ENCODE assay signal across 26 cellular contexts in genomic region chr6:110250838-110251237, GRCh38.
"Had no signal": no experiment of that assay in that cellular context is flagged by ENCODE, and none has a peak within 500 bp of the region (broad histone marks: within the 10 kb centered on the region; RNA-seq: fewer than 3 reads in every experiment).

No MANE protein-coding gene starts in this region.

- H3K36me3 ChIP-seq: breast epithelium, esophagus squamous epithelium, left lung, lower lobe of right lung had no signal

- H3K9me3 ChIP-seq: breast epithelium, esophagus squamous epithelium, left lung, lower lobe of right lung, thoracic aorta had no signal

- H3K27ac Mint-ChIP-seq: activated CD4-positive, alpha-beta T cell treated with anti-CD3 and anti-CD28 coated beads, Interleukin-2, amount 10 ng/mL, durations not matched to agents 7 days and 5 days; activated CD8-positive, alpha-beta memory T cell treated with anti-CD3 and anti-CD28 coated beads, Interleukin-2, amount 10 ng/mL, durations not matched to agents 7 days and 5 days; activated CD8-positive, alpha-beta T cell treated with anti-CD3 and anti-CD28 coated beads for 36 hours; activated naive CD4-positive, alpha-beta T cell treated with anti-CD3 and anti-CD28 coated beads, Interleukin-2, amount 50 U/mL, for 72 hours; activated T-helper 2 cell treated with anti-CD3 and anti-CD28 coated beads, Interferon-gamma antibody, Interleukin-2, Interleukin-4, amounts not matched to agents 10 μg/mL and 5 μg/mL and 100 μg/mL, durations not matched to agents 14 hours and 24 hours and 36 hours; immature natural killer cell; natural killer cell; stimulated activated naive CD8-positive, alpha-beta T cell treated with anti-CD3 and anti-CD28 coated beads, Interleukin-15, Interleukin-2, amounts not matched to agents 100 ng/mL and 50 ng/mL, for 24 hours; T-helper 17 cell had no signal

- H3K4me3 ChIP-seq: breast epithelium, esophagus squamous epithelium, left lung, lower lobe of right lung, thoracic aorta had no signal

- H3K4me1 ChIP-seq: breast epithelium, esophagus squamous epithelium, left lung, lower lobe of right lung had no signal

- H3K36me3 Mint-ChIP-seq: activated CD8-positive, alpha-beta memory T cell treated with anti-CD3 and anti-CD28 coated beads, Interleukin-2, amount 10 ng/mL, durations not matched to agents 7 days and 5 days; natural killer cell had no signal

- H3K27me3 Mint-ChIP-seq: activated CD8-positive, alpha-beta memory T cell treated with anti-CD3 and anti-CD28 coated beads, Interleukin-2, amount 10 ng/mL, durations not matched to agents 7 days and 5 days; activated CD8-positive, alpha-beta T cell treated with anti-CD3 and anti-CD28 coated beads for 36 hours; stimulated activated naive CD8-positive, alpha-beta T cell treated with anti-CD3 and anti-CD28 coated beads, Interleukin-15, Interleukin-2, amounts not matched to agents 100 ng/mL and 50 ng/mL, for 24 hours; T-helper 17 cell had no signal

- H3K4me1 Mint-ChIP-seq: activated CD4-positive, alpha-beta T cell treated with anti-CD3 and anti-CD28 coated beads, Interleukin-2, amount 10 ng/mL, durations not matched to agents 7 days and 5 days; activated CD8-positive, alpha-beta memory T cell treated with anti-CD3 and anti-CD28 coated beads, Interleukin-2, amount 10 ng/mL, durations not matched to agents 7 days and 5 days; immature natural killer cell; natural killer cell; T-helper 17 cell had no signal

- H3K27ac ChIP-seq: breast epithelium, esophagus squamous epithelium, left lung, lower lobe of right lung, thoracic aorta had no signal

- H3K4me3 Mint-ChIP-seq: activated CD4-positive, alpha-beta T cell treated with anti-CD3 and anti-CD28 coated beads, Interleukin-2, amount 10 ng/mL, durations not matched to agents 7 days and 5 days; activated CD8-positive, alpha-beta memory T cell treated with anti-CD3 and anti-CD28 coated beads, Interleukin-2, amount 10 ng/mL, durations not matched to agents 7 days and 5 days; activated CD8-positive, alpha-beta T cell treated with anti-CD3 and anti-CD28 coated beads for 36 hours; immature natural killer cell; natural killer cell; stimulated activated naive CD8-positive, alpha-beta T cell treated with anti-CD3 and anti-CD28 coated beads, Interleukin-15, Interleukin-2, amounts not matched to agents 100 ng/mL and 50 ng/mL, for 24 hours; T-helper 17 cell had no signal

- DNase-seq: activated CD4-positive, alpha-beta T cell treated with anti-CD3 and anti-CD28 coated beads for 1 hour; activated CD4-positive, alpha-beta T cell treated with anti-CD3 and anti-CD28 coated beads, Interleukin-2, amount 10 ng/mL, durations not matched to agents 7 days and 5 days; activated CD8-positive, alpha-beta memory T cell treated with anti-CD3 and anti-CD28 coated beads, Interleukin-2, amount 10 ng/mL, durations not matched to agents 7 days and 5 days; activated CD8-positive, alpha-beta T cell treated with anti-CD3 and anti-CD28 coated beads for 36 hours; activated naive CD4-positive, alpha-beta T cell; activated T-cell treated with anti-CD3 and anti-CD28 coated beads, Interleukin-2, amount 50 U/mL, for 48 hours; central memory CD4-positive, alpha-beta T cell; esophagus squamous epithelium; immature natural killer cell; left lung; lower lobe of right lung; mesenchymal stem cell; natural killer cell; posterior cingulate gyrus; right cardiac atrium; stimulated activated CD4-positive, alpha-beta T cell treated with anti-CD3 and anti-CD28 coated beads, Interleukin-4, amount 100 ng/mL, for 1 hour; T-helper 17 cell; T1000; trophoblast cell had no signal

- H3K27me3 ChIP-seq: breast epithelium, esophagus squamous epithelium, left lung had no signal

- FAIRE-seq: frontal cortex, urothelium cell line had no signal

- H3K9me3 Mint-ChIP-seq: activated CD8-positive, alpha-beta T cell treated with anti-CD3 and anti-CD28 coated beads for 36 hours; activated T-helper 2 cell treated with anti-CD3 and anti-CD28 coated beads, Interferon-gamma antibody, Interleukin-2, Interleukin-4, amounts not matched to agents 10 μg/mL and 5 μg/mL and 100 μg/mL, durations not matched to agents 14 hours and 24 hours and 36 hours; immature natural killer cell; natural killer cell; stimulated activated naive CD8-positive, alpha-beta T cell treated with anti-CD3 and anti-CD28 coated beads, Interleukin-15, Interleukin-2, amounts not matched to agents 100 ng/mL and 50 ng/mL, for 24 hours had no signal
